In genomic region chr9:116066221-116066620, GRCh38 we compare ENCODE assay signal across 19 cellular contexts.
DNase-seq lines count a peak whose midpoint lies in the region; ATAC-seq and TF ChIP-seq lines count a peak whose summit lies in the region.
"Had no signal": no experiment of that assay in that cellular context is flagged by ENCODE, and none has a peak within 500 bp of the region (broad histone marks: within the 10 kb centered on the region; RNA-seq: fewer than 3 reads in every experiment).

No MANE protein-coding gene starts in this region.

- no peaks in the 10 kb centered on the region for H3K4me1 Mint-ChIP-seq in MCF 10A (ENCODE audit: insufficient read depth, unreplicated experiment)
- no peaks in the 10 kb centered on the region for H3K4me1 Mint-ChIP-seq in CD8-positive, alpha-beta T cell (ENCODE audit: low read depth)
- H3K4me1 Mint-ChIP-seq: IgD-negative memory B cell had no signal

- H3K27me3 ChIP-seq in breast epithelium, result no peaks in the 10 kb centered on the region
- no peaks in the 10 kb centered on the region for H3K27me3 ChIP-seq in CD8-positive, alpha-beta T cell (ENCODE audit: insufficient read depth, low read length)
- H3K27me3 ChIP-seq in PC-9 (ENCODE audit: insufficient read depth, low read depth), result no peaks in the 10 kb centered on the region

- intact Hi-C loops in MCF 10A (cut with micrococcal nuclease) (no loop called here), breast epithelium (cut with DNase I; ENCODE audit: low total_unique reads) (no loop called here), head of caudate nucleus (cut with DNase I) (no loop called here), PC-9 (cut with micrococcal nuclease; ENCODE audit: unreplicated experiment) (no loop called here)
- intact Hi-C loops in CD8-positive, alpha-beta T cell (cut with DNase I, micrococcal nuclease), result no loop called here

- H3K9me3 Mint-ChIP-seq in MCF 10A (ENCODE audit: unreplicated experiment), result peaks cover 7% of the 10 kb centered on the region
- H3K9me3 Mint-ChIP-seq in CD8-positive, alpha-beta T cell, result no peaks in the 10 kb centered on the region
- H3K9me3 Mint-ChIP-seq: CD4-positive, alpha-beta T cell; IgD-negative memory B cell had no signal

- no peak overlapping the region for H3K4me3 Mint-ChIP-seq in MCF 10A (ENCODE audit: unreplicated experiment)
- no peak overlapping the region for H3K4me3 Mint-ChIP-seq in CD8-positive, alpha-beta T cell
- H3K4me3 Mint-ChIP-seq: CD4-positive, alpha-beta T cell; IgD-negative memory B cell had no signal

- no peaks in the 10 kb centered on the region for H3K27me3 Mint-ChIP-seq in MCF 10A (ENCODE audit: insufficient read depth, unreplicated experiment)
- no peaks in the 10 kb centered on the region for H3K27me3 Mint-ChIP-seq in CD8-positive, alpha-beta T cell (ENCODE audit: low read depth)
- H3K27me3 Mint-ChIP-seq: CD4-positive, alpha-beta T cell had no signal

- H4K20me1 ChIP-seq in PC-9 (ENCODE audit: insufficient read depth), result no peaks in the 10 kb centered on the region

- ATAC-seq in GM18505 (IDR thresholded peaks at IDR 0.05; ENCODE audit: unreplicated experiment), result no peak
- no peak for ATAC-seq in CD8-positive, alpha-beta T cell
- ATAC-seq: A549, HepG2 had no signal

- H3K4me3 ChIP-seq in breast epithelium (no peak overlapping the region), fibroblast of pulmonary artery (replicated peaks; ENCODE audit: low read depth, low read length) (no peak overlapping the region), PC-9 (no peak overlapping the region)
- no peak overlapping the region for H3K4me3 ChIP-seq in CD8-positive, alpha-beta T cell (ENCODE audit: low read depth, low read length)
- H3K4me3 ChIP-seq: A549, HAP-1 had no signal

- H3K9me3 ChIP-seq in breast epithelium (no peaks in the 10 kb centered on the region), PC-9 (ENCODE audit: insufficient read depth, low read depth) (no peaks in the 10 kb centered on the region)
- no peaks in the 10 kb centered on the region for H3K9me3 ChIP-seq in CD8-positive, alpha-beta T cell (ENCODE audit: low read length)
- H3K9me3 ChIP-seq: HAP-1 had no signal

- no peaks in the 10 kb centered on the region for H3K36me3 ChIP-seq in breast epithelium
- H3K36me3 ChIP-seq in CD8-positive, alpha-beta T cell (ENCODE audit: insufficient read depth, low read length), result no peaks in the 10 kb centered on the region
- no peaks in the 10 kb centered on the region for H3K36me3 ChIP-seq in PC-9 (ENCODE audit: low read depth)
- H3K36me3 ChIP-seq: HAP-1 had no signal

- CTCF ChIA-PET in MCF 10A (lab: Yijun Ruan, JAX) (no interaction called here), PC-9 (lab: Charles Lee) (no interaction called here)
- CTCF ChIA-PET in CD8-positive, alpha-beta T cell (lab: Charles Lee), result no interaction called here

- no peak overlapping the region for H3K4me2 ChIP-seq in PC-9
- H3K4me2 ChIP-seq: A549 had no signal

- H3K27ac Mint-ChIP-seq in MCF 10A (ENCODE audit: low read depth, unreplicated experiment), result no peak overlapping the region
- H3K27ac Mint-ChIP-seq in CD8-positive, alpha-beta T cell, result no peak overlapping the region
- H3K27ac Mint-ChIP-seq: CD4-positive, alpha-beta T cell; IgD-negative memory B cell had no signal

- H3K79me2 ChIP-seq in PC-9 (ENCODE audit: low read depth), result no peaks in the 10 kb centered on the region

- H3K4me1 ChIP-seq in breast epithelium, result no peaks in the 10 kb centered on the region
- H3K4me1 ChIP-seq in CD8-positive, alpha-beta T cell (ENCODE audit: insufficient read depth, low read length), result no peaks in the 10 kb centered on the region
- no peaks in the 10 kb centered on the region for H3K4me1 ChIP-seq in PC-9 (replicated peaks; ENCODE audit: insufficient read depth)
- H3K4me1 ChIP-seq: A549, HAP-1 had no signal

- BruUV-seq in MCF 10A (replicated peaks; lab: Mats Ljungman, UMichigan) (no TSS peak), PC-9 (replicated peaks; lab: Mats Ljungman, UMichigan) (no TSS peak)

- peak; percentile 76 for DNase-seq in MCF 10A (ENCODE audit: unreplicated experiment)
- DNase-seq in breast epithelium (ENCODE audit: low spot score in 2 of 2), result no peak
- peak; percentile 50 for DNase-seq in amniotic epithelial cell (ENCODE audit: low read depth)
- DNase-seq in fibroblast of pulmonary artery (ENCODE audit: low read depth), result peak; percentile 50
- DNase-seq in CD8-positive, alpha-beta T cell, result no peak
- DNase-seq in head of caudate nucleus, result no peak
- DNase-seq in PC-9, result no peak
- DNase-seq: AML-193; CD4-positive, alpha-beta T cell; DMS153; DMS79; GF-D8 had no signal

- 0 out of 2 replicates have a peak, but pooled peaks cover 3% of the 10 kb centered on the region for H3K9me2 ChIP-seq in PC-9 (ENCODE audit: insufficient read depth)

- H2AFZ ChIP-seq in PC-9, result no peak overlapping the region

- H3K27ac ChIP-seq in breast epithelium, result no peak overlapping the region
- H3K27ac ChIP-seq in CD8-positive, alpha-beta T cell (ENCODE audit: low read depth, low read length), result no peak overlapping the region
- no peak overlapping the region for H3K27ac ChIP-seq in PC-9
- H3K27ac ChIP-seq: 22Rv1, A549, C4-2B had no signal

- TF ChIP-seq CTCF in MCF 10A (IDR thresholded peaks at IDR 0.05; ENCODE audit: unreplicated experiment), result no peak
- no peak for TF ChIP-seq CTCF in breast epithelium (IDR thresholded peaks at IDR 0.05)
- no peak for TF ChIP-seq CTCF in fibroblast of pulmonary artery (IDR thresholded peaks at IDR 0.05; ENCODE audit: low read length, missing control alignments)
- TF ChIP-seq CTCF in CD8-positive, alpha-beta T cell (IDR thresholded peaks at IDR 0.05), result no peak
- TF ChIP-seq CTCF in PC-9 (conservative IDR thresholded peaks at IDR 0.05), result no peak

- no peak for TF ChIP-seq POLR2A in breast epithelium (IDR thresholded peaks at IDR 0.05)
- TF ChIP-seq POLR2A in GM18505 (IDR thresholded peaks at IDR 0.05; ENCODE audit: borderline replicate concordance, extremely low read depth, insufficient read depth, insufficient read length), result no peak

- POLR2A ChIA-PET in MCF 10A (lab: Yijun Ruan, JAX), result no interaction called here
- POLR2A ChIA-PET in CD8-positive, alpha-beta T cell (lab: Charles Lee), result no interaction called here
- POLR2A ChIA-PET in PC-9 (lab: Charles Lee; ENCODE audit: unreplicated experiment), result no interaction called here

- H3F3A ChIP-seq in PC-9 (ENCODE audit: insufficient read depth, low read depth), result no peaks in the 10 kb centered on the region

- no peaks in the 10 kb centered on the region for H3K36me3 Mint-ChIP-seq in MCF 10A (ENCODE audit: insufficient read depth, unreplicated experiment)
- H3K36me3 Mint-ChIP-seq in CD8-positive, alpha-beta T cell, result no peaks in the 10 kb centered on the region
- H3K36me3 Mint-ChIP-seq: IgD-negative memory B cell had no signal

Comparison
In these comparisons a context has a peak if more than half of its experiments do, and no peak if none do; other contexts are left out.
1. DNase-seq: peak in MCF 10A (single experiment), amniotic epithelial cell (single experiment) and fibroblast of pulmonary artery (single experiment); none in breast epithelium (0 of 2), CD8-positive, alpha-beta T cell (0 of 7), head of caudate nucleus (0 of 42) and PC-9 (0 of 2).